ENCODE assay signal across 22 cellular contexts in the genomic region with DNA sequence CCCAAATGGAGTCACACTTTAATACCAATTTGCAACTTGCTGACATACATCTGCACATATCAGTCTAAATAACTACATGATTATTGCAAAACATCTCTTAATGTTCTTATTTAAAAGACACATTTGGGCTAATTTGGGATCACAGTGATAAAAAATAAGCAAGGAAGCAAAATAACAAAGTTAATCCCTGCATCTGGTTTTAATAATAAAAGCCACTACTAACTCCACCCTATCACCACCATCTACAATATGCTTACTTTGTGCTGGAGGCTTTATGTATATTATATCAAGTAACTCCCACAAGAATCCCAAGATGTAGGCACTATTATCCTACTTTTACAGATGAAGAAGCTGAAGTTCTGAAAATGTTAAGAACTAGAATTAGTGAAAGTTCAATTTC.
"Had no signal": no experiment of that assay in that cellular context is flagged by ENCODE, and none has a peak within 500 bp of the region (broad histone marks: within the 10 kb centered on the region; RNA-seq: fewer than 3 reads in every experiment).

No MANE protein-coding gene starts in this region.

- ATAC-seq: activated CD8-positive, alpha-beta T cell treated with anti-CD3 and anti-CD28 coated beads for 36 hours; activated naive CD4-positive, alpha-beta T cell treated with anti-CD3 and anti-CD28 coated beads, Interleukin-2, amount 50 U/mL, for 72 hours; activated T-cell treated with anti-CD3 and anti-CD28 coated beads, Interleukin-2, amount 50 U/mL, for 4 hours; body of pancreas; left lobe of liver; mucosa of descending colon; naive thymus-derived CD4-positive, alpha-beta T cell; T-helper 17 cell had no signal

- H3K27ac Mint-ChIP-seq: activated CD8-positive, alpha-beta T cell treated with anti-CD3 and anti-CD28 coated beads for 36 hours; activated naive CD4-positive, alpha-beta T cell treated with anti-CD3 and anti-CD28 coated beads, Interleukin-2, amount 50 U/mL, for 72 hours; T-helper 17 cell had no signal

- DNase-seq: activated CD8-positive, alpha-beta T cell treated with anti-CD3 and anti-CD28 coated beads for 36 hours; activated effector memory CD4-positive, alpha-beta T cell treated with Interleukin-2 at 50 U/mL for 16 hours; activated T-cell treated with anti-CD3 and anti-CD28 coated beads, Interleukin-2, amount 50 U/mL, for 4 hours; amygdala; body of pancreas; caudate nucleus; colonic mucosa; esophagus squamous epithelium; mucosa of descending colon; naive thymus-derived CD4-positive, alpha-beta T cell; retina; stimulated activated CD4-positive, alpha-beta T cell treated with anti-CD3 and anti-CD28 coated beads, Interleukin-4, amount 100 ng/mL, for 1 hour; stimulated activated naive CD4-positive, alpha-beta T cell treated with Interleukin-2 at 50 U/mL for 16 hours; substantia nigra; T-helper 17 cell; transverse colon; WERI-Rb-1 had no signal

- H3K9me3 Mint-ChIP-seq: activated CD8-positive, alpha-beta T cell treated with anti-CD3 and anti-CD28 coated beads for 36 hours; activated naive CD4-positive, alpha-beta T cell treated with anti-CD3 and anti-CD28 coated beads, Interleukin-2, amount 50 U/mL, for 72 hours; activated T-cell treated with anti-CD3 and anti-CD28 coated beads, Interleukin-2, amount 50 U/mL, for 4 hours; naive thymus-derived CD4-positive, alpha-beta T cell had no signal

- H3K27me3 Mint-ChIP-seq: activated CD8-positive, alpha-beta T cell treated with anti-CD3 and anti-CD28 coated beads for 36 hours; naive thymus-derived CD4-positive, alpha-beta T cell; T-helper 17 cell had no signal

- H3K4me2 ChIP-seq: hepatocyte had no signal

- H3K4me3 Mint-ChIP-seq: activated CD8-positive, alpha-beta T cell treated with anti-CD3 and anti-CD28 coated beads for 36 hours; activated T-cell treated with anti-CD3 and anti-CD28 coated beads, Interleukin-2, amount 50 U/mL, for 4 hours; naive thymus-derived CD4-positive, alpha-beta T cell; T-helper 17 cell had no signal

- H3K9me3 ChIP-seq: body of pancreas, colonic mucosa, esophagus squamous epithelium, mucosa of descending colon, neutrophil, transverse colon, vagina had no signal

- H3K4me3 ChIP-seq: body of pancreas, colonic mucosa, esophagus squamous epithelium, hepatocyte, mucosa of descending colon, transverse colon, vagina had no signal

- H3K4me1 ChIP-seq: colonic mucosa had no signal

- H2AFZ ChIP-seq: hepatocyte had no signal

- H3K27me3 ChIP-seq: body of pancreas, colonic mucosa, esophagus squamous epithelium, hepatocyte, neutrophil, transverse colon, vagina had no signal

- H3K27ac ChIP-seq: body of pancreas, colonic mucosa, esophagus squamous epithelium, hepatocyte, neutrophil, transverse colon, vagina, WERI-Rb-1 had no signal

- H3K79me2 ChIP-seq: hepatocyte had no signal

- H3K36me3 ChIP-seq: colonic mucosa, esophagus squamous epithelium, neutrophil, transverse colon, vagina, WERI-Rb-1 had no signal
